Comparison of ENCODE assay signal across 12 cellular contexts in the genomic region with DNA sequence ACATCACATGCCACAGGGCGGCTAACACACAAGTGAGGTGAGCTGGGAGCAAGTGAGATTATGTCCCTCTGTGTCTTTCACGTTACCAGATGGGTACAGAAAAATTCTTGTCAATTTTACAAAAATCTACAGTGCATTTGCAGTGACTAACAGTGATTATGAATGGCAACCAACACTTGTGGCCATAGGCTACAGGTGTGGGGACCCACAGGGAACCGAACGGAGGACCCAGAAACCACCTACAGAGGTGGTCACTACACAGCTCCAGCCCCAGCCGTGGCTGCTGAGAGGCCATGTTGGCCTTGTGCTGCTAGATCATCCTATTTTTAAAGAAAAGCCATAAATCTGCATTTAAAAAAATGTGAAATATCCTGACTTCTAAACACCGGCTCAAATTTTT. TPM values are rescaled to one million over a fixed set of nuclear protein-coding genes. Genes with fewer than 3 reads are reported as not detected.
DNase-seq lines count a peak whose midpoint lies in the region; ATAC-seq and TF ChIP-seq lines count a peak whose summit lies in the region.
"Had no signal": no experiment of that assay in that cellular context is flagged by ENCODE, and none has a peak within 500 bp of the region (broad histone marks: within the 10 kb centered on the region; RNA-seq: fewer than 3 reads in every experiment).

No MANE protein-coding gene starts in this region.

- H3K27ac Mint-ChIP-seq in activated CD4-positive, alpha-beta T cell treated with anti-CD3 and anti-CD28 coated beads, Interleukin-2, amount 10 ng/mL, durations not matched to agents 24 days and 14 days: peak overlapping the region; percentile 91
- peak overlapping the region; percentile 6 for H3K27ac Mint-ChIP-seq in activated B cell treated with CpG ODN at 0.5 μM for 24 hours
- peak overlapping the region; percentile 11 for H3K27ac Mint-ChIP-seq in glutamatergic neuron (ENCODE audit: unreplicated experiment)
- H3K27ac Mint-ChIP-seq in stimulated activated memory B cell treated with anti-CD40 and anti-IgM and Interleukin-4, amounts not matched to agents 10 μg/mL and 1 μg/mL and 100 μg/mL, for 72 hours: peak overlapping the region; percentile 66

- no peaks in the 10 kb centered on the region for H3K27me3 Mint-ChIP-seq in activated CD4-positive, alpha-beta T cell treated with anti-CD3 and anti-CD28 coated beads, Interleukin-2, amount 10 ng/mL, durations not matched to agents 24 days and 14 days
- no peaks in the 10 kb centered on the region for H3K27me3 Mint-ChIP-seq in activated B cell treated with CpG ODN at 0.5 μM for 24 hours
- peaks cover 9% of the 10 kb centered on the region for H3K27me3 Mint-ChIP-seq in glutamatergic neuron (ENCODE audit: unreplicated experiment)
- no peaks in the 10 kb centered on the region for H3K27me3 Mint-ChIP-seq in stimulated activated memory B cell treated with anti-CD40 and anti-IgM and Interleukin-4, amounts not matched to agents 10 μg/mL and 1 μg/mL and 100 μg/mL, for 72 hours

- POLR2A ChIA-PET in activated B cell treated with CpG ODN at 0.5 μM for 24 hours (lab: Charles Lee): interaction anchor here (0.8 to 2.5 kb wide), 4 partner anchors 17 to 51 kb away, joined by 3 to 19 read pairs (median 7); a partner anchor contains a TSS

- peak overlapping the region; percentile 67 for H3K4me3 Mint-ChIP-seq in activated CD4-positive, alpha-beta T cell treated with anti-CD3 and anti-CD28 coated beads, Interleukin-2, amount 10 ng/mL, durations not matched to agents 24 days and 14 days
- H3K4me3 Mint-ChIP-seq in activated B cell treated with CpG ODN at 0.5 μM for 24 hours: no peak overlapping the region
- no peak overlapping the region for H3K4me3 Mint-ChIP-seq in glutamatergic neuron (ENCODE audit: unreplicated experiment)
- H3K4me3 Mint-ChIP-seq in stimulated activated memory B cell treated with anti-CD40 and anti-IgM and Interleukin-4, amounts not matched to agents 10 μg/mL and 1 μg/mL and 100 μg/mL, for 72 hours: no peak overlapping the region

- intact Hi-C loops in activated CD4-positive, alpha-beta T cell treated with anti-CD3 and anti-CD28 coated beads, Interleukin-2, amount 10 ng/mL, durations not matched to agents 24 days and 14 days (cut with micrococcal nuclease): no loop called here
- intact Hi-C loops in activated B cell treated with CpG ODN at 0.5 μM for 24 hours (cut with micrococcal nuclease): no loop called here

- H3K9me3 Mint-ChIP-seq in activated CD4-positive, alpha-beta T cell treated with anti-CD3 and anti-CD28 coated beads, Interleukin-2, amount 10 ng/mL, durations not matched to agents 24 days and 14 days: no peaks in the 10 kb centered on the region
- H3K9me3 Mint-ChIP-seq in activated B cell treated with CpG ODN at 0.5 μM for 24 hours: no peaks in the 10 kb centered on the region
- H3K9me3 Mint-ChIP-seq in glutamatergic neuron (ENCODE audit: unreplicated experiment): peaks cover 4% of the 10 kb centered on the region
- no peaks in the 10 kb centered on the region for H3K9me3 Mint-ChIP-seq in stimulated activated memory B cell treated with anti-CD40 and anti-IgM and Interleukin-4, amounts not matched to agents 10 μg/mL and 1 μg/mL and 100 μg/mL, for 72 hours

- CTCF ChIA-PET in activated B cell treated with CpG ODN at 0.5 μM for 24 hours (lab: Charles Lee): no interaction called here

- peaks cover 73% of the 10 kb centered on the region for H3K4me1 Mint-ChIP-seq in activated CD4-positive, alpha-beta T cell treated with anti-CD3 and anti-CD28 coated beads, Interleukin-2, amount 10 ng/mL, durations not matched to agents 24 days and 14 days
- H3K4me1 Mint-ChIP-seq in activated B cell treated with CpG ODN at 0.5 μM for 24 hours (peaks cover 36% of the 10 kb centered on the region), glutamatergic neuron (ENCODE audit: low read depth, unreplicated experiment) (peaks cover 32% of the 10 kb centered on the region)
- peaks cover 58% of the 10 kb centered on the region for H3K4me1 Mint-ChIP-seq in stimulated activated memory B cell treated with anti-CD40 and anti-IgM and Interleukin-4, amounts not matched to agents 10 μg/mL and 1 μg/mL and 100 μg/mL, for 72 hours

- in situ Hi-C loops in GM13976 (cut with MboI; ENCODE audit: low sequenced_read_pairs, unreplicated experiment): no loop called here

- ATAC-seq in activated B cell treated with CpG ODN at 0.5 μM for 24 hours (ENCODE audit: low read depth) (no peak), HG03045 (IDR thresholded peaks at IDR 0.05; ENCODE audit: unreplicated experiment) (no peak)
- no peak for ATAC-seq in stimulated activated memory B cell treated with anti-CD40 and anti-IgM and Interleukin-4, amounts not matched to agents 10 μg/mL and 1 μg/mL and 100 μg/mL, for 72 hours

- no peak for TF ChIP-seq CTCF in activated B cell treated with CpG ODN at 0.5 μM for 24 hours (IDR thresholded peaks at IDR 0.05)
- no peak for TF ChIP-seq CTCF in glutamatergic neuron (IDR thresholded peaks at IDR 0.05; ENCODE audit: partially characterized antibody, unreplicated experiment)
- TF ChIP-seq CTCF in GM13976 (IDR thresholded peaks at IDR 0.05; ENCODE audit: borderline replicate concordance, control extremely low read depth, extremely low read depth, insufficient read depth, missing control alignments): no peak

- DNase-seq in activated CD4-positive, alpha-beta T cell treated with anti-CD3 and anti-CD28 coated beads, Interleukin-2, amount 10 ng/mL, durations not matched to agents 24 days and 14 days: peak; percentile 54
- DNase-seq in activated CD4-positive, alpha-beta T cell treated with anti-CD3 and anti-CD28 coated beads, Interleukin-2, amount 50 U/mL, for 1 hour: no peak
- DNase-seq in activated B cell treated with CpG ODN at 0.5 μM for 24 hours (no peak), glutamatergic neuron (no peak), GM13976 (ENCODE audit: low spot score) (no peak), cerebellum (ENCODE audit: low spot score) (no peak)
- DNase-seq: ACHN, DMS79 treated with DMSO at 0.1 percent for 48 hours, NCI-H2171 treated with DMSO at 0.1 percent for 48 hours, WERI-Rb-1 had no signal

- H3K36me3 Mint-ChIP-seq in activated CD4-positive, alpha-beta T cell treated with anti-CD3 and anti-CD28 coated beads, Interleukin-2, amount 10 ng/mL, durations not matched to agents 24 days and 14 days (ENCODE audit: low read depth): peaks cover 53% of the 10 kb centered on the region
- peaks cover 9% of the 10 kb centered on the region for H3K36me3 Mint-ChIP-seq in activated B cell treated with CpG ODN at 0.5 μM for 24 hours (ENCODE audit: low read depth)
- H3K36me3 Mint-ChIP-seq in glutamatergic neuron (ENCODE audit: unreplicated experiment): no peaks in the 10 kb centered on the region
- H3K36me3 Mint-ChIP-seq in stimulated activated memory B cell treated with anti-CD40 and anti-IgM and Interleukin-4, amounts not matched to agents 10 μg/mL and 1 μg/mL and 100 μg/mL, for 72 hours: peaks cover 23% of the 10 kb centered on the region

RNA-seq across cellular contexts. Expression of a gene that starts 50.2 kb away (rescaled TPM):
- total RNA-seq in activated CD4-positive, alpha-beta T cell treated with anti-CD3 and anti-CD28 coated beads, Interleukin-2, amount 10 ng/mL, durations not matched to agents 24 days and 14 days: 331 and 341 TPM in 2 replicates
- total RNA-seq in activated B cell treated with CpG ODN at 0.5 μM for 24 hours (57.8 and 64.7 TPM in 2 replicates), glutamatergic neuron (ENCODE audit: unreplicated experiment) (525 TPM), cerebellum (281 TPM)

Comparison
In these comparisons a context has a peak if more than half of its experiments do, and no peak if none do; other contexts are left out.
1. H3K27ac Mint-ChIP-seq: peak in every context shown above with its lines; median percentile 91 in activated CD4-positive, alpha-beta T cell treated with anti-CD3 and anti-CD28 coated beads, Interleukin-2, amount 10 ng/mL, durations not matched to agents 24 days and 14 days; 66 in stimulated activated memory B cell treated with anti-CD40 and anti-IgM and Interleukin-4, amounts not matched to agents 10 μg/mL and 1 μg/mL and 100 μg/mL, for 72 hours; 11 in glutamatergic neuron; 6 in activated B cell treated with CpG ODN at 0.5 μM for 24 hours.